ENCODE assay signal across 1 cellular context in the genomic region with DNA sequence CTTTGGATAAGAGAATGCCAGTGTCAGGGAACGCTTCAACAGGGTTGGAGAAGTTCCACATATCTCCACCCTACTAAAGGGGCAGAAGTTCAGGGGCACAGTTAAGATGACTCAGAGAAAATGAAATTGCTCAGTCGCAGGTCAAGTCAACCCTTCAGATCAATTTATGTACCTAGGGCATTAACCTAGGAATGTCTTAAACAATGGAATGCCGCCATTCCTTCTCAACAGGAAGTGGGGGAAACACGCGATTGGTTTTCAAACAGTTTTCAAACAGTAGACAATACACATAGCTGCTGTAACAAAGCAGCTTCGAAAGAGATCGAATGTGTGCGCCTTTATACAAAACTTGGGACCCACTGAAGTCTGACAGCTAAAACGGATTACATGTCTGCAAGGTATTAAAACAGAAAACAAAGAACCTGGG.
A peak's percentile ranks its signal among the peaks of the same experiment; 100 is the strongest.
TF ChIP-seq lines count a peak whose summit lies in the region.

No MANE protein-coding gene starts in this region.

TF ChIP-seq in HEK293, 187 proteins besides CTCF, POLR2A, EP300 and RAD21 (continued from another document):
- TF ChIP-seq, protein P1, sequence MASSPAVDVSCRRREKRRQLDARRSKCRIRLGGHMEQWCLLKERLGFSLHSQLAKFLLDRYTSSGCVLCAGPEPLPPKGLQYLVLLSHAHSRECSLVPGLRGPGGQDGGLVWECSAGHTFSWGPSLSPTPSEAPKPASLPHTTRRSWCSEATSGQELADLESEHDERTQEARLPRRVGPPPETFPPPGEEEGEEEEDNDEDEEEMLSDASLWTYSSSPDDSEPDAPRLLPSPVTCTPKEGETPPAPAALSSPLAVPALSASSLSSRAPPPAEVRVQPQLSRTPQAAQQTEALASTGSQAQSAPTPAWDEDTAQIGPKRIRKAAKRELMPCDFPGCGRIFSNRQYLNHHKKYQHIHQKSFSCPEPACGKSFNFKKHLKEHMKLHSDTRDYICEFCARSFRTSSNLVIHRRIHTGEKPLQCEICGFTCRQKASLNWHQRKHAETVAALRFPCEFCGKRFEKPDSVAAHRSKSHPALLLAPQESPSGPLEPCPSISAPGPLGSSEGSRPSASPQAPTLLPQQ (tag by site-specific recombination; IDR thresholded peaks at IDR 0.05) = no peak; the same call in 1 of the 2 replicates
- no peak for TF ChIP-seq ZSCAN23 (tag by site-specific recombination; IDR thresholded peaks at IDR 0.05)
- TF ChIP-seq ZNF768 (tag by site-specific recombination; IDR thresholded peaks at IDR 0.05) = no peak
- no peak for TF ChIP-seq ZNF37A (tag by site-specific recombination; IDR thresholded peaks at IDR 0.05)
- TF ChIP-seq ZNF621 (tag by site-specific recombination; IDR thresholded peaks at IDR 0.05) = no peak
- TF ChIP-seq, protein P2, sequence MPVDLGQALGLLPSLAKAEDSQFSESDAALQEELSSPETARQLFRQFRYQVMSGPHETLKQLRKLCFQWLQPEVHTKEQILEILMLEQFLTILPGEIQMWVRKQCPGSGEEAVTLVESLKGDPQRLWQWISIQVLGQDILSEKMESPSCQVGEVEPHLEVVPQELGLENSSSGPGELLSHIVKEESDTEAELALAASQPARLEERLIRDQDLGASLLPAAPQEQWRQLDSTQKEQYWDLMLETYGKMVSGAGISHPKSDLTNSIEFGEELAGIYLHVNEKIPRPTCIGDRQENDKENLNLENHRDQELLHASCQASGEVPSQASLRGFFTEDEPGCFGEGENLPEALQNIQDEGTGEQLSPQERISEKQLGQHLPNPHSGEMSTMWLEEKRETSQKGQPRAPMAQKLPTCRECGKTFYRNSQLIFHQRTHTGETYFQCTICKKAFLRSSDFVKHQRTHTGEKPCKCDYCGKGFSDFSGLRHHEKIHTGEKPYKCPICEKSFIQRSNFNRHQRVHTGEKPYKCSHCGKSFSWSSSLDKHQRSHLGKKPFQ (tag by site-specific recombination; IDR thresholded peaks at IDR 0.05) = no peak
- TF ChIP-seq BCL11A (tag by site-specific recombination; IDR thresholded peaks at IDR 0.05; ENCODE audit: low read depth) = no peak
- TF ChIP-seq ZNF704 (tag by site-specific recombination; IDR thresholded peaks at IDR 0.05) = no peak
- TF ChIP-seq ZNF530 (tag by site-specific recombination; IDR thresholded peaks at IDR 0.05; ENCODE audit: low read depth) = no peak
- TF ChIP-seq, protein P3, sequence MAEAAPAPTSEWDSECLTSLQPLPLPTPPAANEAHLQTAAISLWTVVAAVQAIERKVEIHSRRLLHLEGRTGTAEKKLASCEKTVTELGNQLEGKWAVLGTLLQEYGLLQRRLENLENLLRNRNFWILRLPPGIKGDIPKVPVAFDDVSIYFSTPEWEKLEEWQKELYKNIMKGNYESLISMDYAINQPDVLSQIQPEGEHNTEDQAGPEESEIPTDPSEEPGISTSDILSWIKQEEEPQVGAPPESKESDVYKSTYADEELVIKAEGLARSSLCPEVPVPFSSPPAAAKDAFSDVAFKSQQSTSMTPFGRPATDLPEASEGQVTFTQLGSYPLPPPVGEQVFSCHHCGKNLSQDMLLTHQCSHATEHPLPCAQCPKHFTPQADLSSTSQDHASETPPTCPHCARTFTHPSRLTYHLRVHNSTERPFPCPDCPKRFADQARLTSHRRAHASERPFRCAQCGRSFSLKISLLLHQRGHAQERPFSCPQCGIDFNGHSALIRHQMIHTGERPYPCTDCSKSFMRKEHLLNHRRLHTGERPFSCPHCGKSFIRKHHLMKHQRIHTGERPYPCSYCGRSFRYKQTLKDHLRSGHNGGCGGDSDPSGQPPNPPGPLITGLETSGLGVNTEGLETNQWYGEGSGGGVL (tag by site-specific recombination; IDR thresholded peaks at IDR 0.05) = peak; percentile 59
- TF ChIP-seq REST (tag by site-specific recombination; IDR thresholded peaks at IDR 0.05) = no peak
- no peak for TF ChIP-seq ZEB2 (tag by site-specific recombination; IDR thresholded peaks at IDR 0.05)
- TF ChIP-seq ZNF560 (tag by site-specific recombination; IDR thresholded peaks at IDR 0.05; ENCODE audit: borderline replicate concordance) = no peak
- TF ChIP-seq ZNF843 (tag by site-specific recombination; IDR thresholded peaks at IDR 0.05) = no peak
- no peak for TF ChIP-seq ZFHX2 (tag by site-specific recombination; conservative IDR thresholded peaks at IDR 0.05)
- no peak for TF ChIP-seq ZXDB (tag by site-specific recombination; IDR thresholded peaks at IDR 0.05)
- TF ChIP-seq, protein P4, sequence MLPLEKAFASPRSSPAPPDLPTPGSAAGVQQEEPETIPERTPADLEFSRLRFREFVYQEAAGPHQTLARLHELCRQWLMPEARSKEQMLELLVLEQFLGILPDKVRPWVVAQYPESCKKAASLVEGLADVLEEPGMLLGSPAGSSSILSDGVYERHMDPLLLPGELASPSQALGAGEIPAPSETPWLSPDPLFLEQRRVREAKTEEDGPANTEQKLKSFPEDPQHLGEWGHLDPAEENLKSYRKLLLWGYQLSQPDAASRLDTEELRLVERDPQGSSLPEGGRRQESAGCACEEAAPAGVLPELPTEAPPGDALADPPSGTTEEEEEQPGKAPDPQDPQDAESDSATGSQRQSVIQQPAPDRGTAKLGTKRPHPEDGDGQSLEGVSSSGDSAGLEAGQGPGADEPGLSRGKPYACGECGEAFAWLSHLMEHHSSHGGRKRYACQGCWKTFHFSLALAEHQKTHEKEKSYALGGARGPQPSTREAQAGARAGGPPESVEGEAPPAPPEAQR (tag by site-specific recombination; IDR thresholded peaks at IDR 0.05) = no peak
- TF ChIP-seq ZNF248 (tag by site-specific recombination; IDR thresholded peaks at IDR 0.05) = no peak
